Comparison of ENCODE assay signal across 27 cellular contexts in genomic region chr1:51663721-51664120, GRCh38.
"Had no signal": no experiment of that assay in that cellular context is flagged by ENCODE, and none has a peak within 500 bp of the region (broad histone marks: within the 10 kb centered on the region; RNA-seq: fewer than 3 reads in every experiment).

No MANE protein-coding gene starts in this region.

- ATAC-seq: activated CD8-positive, alpha-beta memory T cell treated with anti-CD3 and anti-CD28 coated beads, Interleukin-2, amount 10 ng/mL, durations not matched to agents 7 days and 5 days; activated naive CD4-positive, alpha-beta T cell treated with anti-CD3 and anti-CD28 coated beads, Interleukin-2, amount 50 U/mL, for 72 hours; activated naive CD8-positive, alpha-beta T cell treated with anti-CD3 and anti-CD28 coated beads, Interleukin-2, amount 50 U/mL, for 24 hours; PC-3; T-helper 17 cell; WTC11 had no signal

- H3K27ac Mint-ChIP-seq: activated CD8-positive, alpha-beta memory T cell treated with anti-CD3 and anti-CD28 coated beads, Interleukin-2, amount 10 ng/mL, durations not matched to agents 7 days and 5 days; activated naive CD4-positive, alpha-beta T cell treated with anti-CD3 and anti-CD28 coated beads, Interleukin-2, amount 50 U/mL, for 72 hours; activated naive CD8-positive, alpha-beta T cell treated with anti-CD3 and anti-CD28 coated beads, Interleukin-2, amount 50 U/mL, for 24 hours; activated T-cell treated with anti-CD3 and anti-CD28 coated beads, Interleukin-2, amount 50 U/mL, for 24 hours; activated T-helper 1 cell treated with anti-CD3 and anti-CD28 coated beads, Interleukin-12 subunit alpha, Interleukin-12 subunit beta, Interleukin-2, Interleukin-4 antibody, amounts not matched to agents 30 ng/mL and 10 ng/mL and 1 ng/mL, durations not matched to agents 14 hours and 24 hours and 36 hours; brain; T-helper 17 cell; WTC11 had no signal

- FAIRE-seq: astrocyte, RCC 7860 had no signal

- DNase-seq: activated CD4-positive, alpha-beta T cell treated with anti-CD3 and anti-CD28 coated beads for 48 hours; activated CD4-positive, alpha-beta T cell treated with anti-CD3 and anti-CD28 coated beads, Interleukin-2, amount 50 U/mL, for 4 hours; activated CD4-positive, CD25-positive, alpha-beta regulatory T cell treated with anti-CD3 and anti-CD28 coated beads, Interleukin-2, amount 50 U/mL, for 72 hours; activated CD8-positive, alpha-beta memory T cell treated with anti-CD3 and anti-CD28 coated beads, Interleukin-2, amount 10 ng/mL, durations not matched to agents 7 days and 5 days; activated effector memory CD4-positive, alpha-beta T cell treated with Interleukin-2 at 50 U/mL for 16 hours; activated naive CD4-positive, alpha-beta T cell treated with Interleukin-2 at 50 U/mL for 16 hours; activated naive CD8-positive, alpha-beta T cell treated with anti-CD3 and anti-CD28 coated beads, Interleukin-2, amount 50 U/mL, for 24 hours; activated T-cell treated with anti-CD3 and anti-CD28 coated beads, Interleukin-2, amount 50 U/mL, for 24 hours; amniotic stem cell; KBM-7; NCI-H1105 treated with DMSO at 0.1 percent for 48 hours; NCI-H1436 treated with DMSO at 0.1 percent for 48 hours; NCI-H187; NCI-H2081; NCI-H510A treated with DMSO at 0.1 percent for 48 hours; NCI-H69; NK-92 treated with Interleukin-12 subunit alpha and Interleukin-12 subunit beta, amount 100 ng/mL, for 24 hours; PC-3; SHP77; T-helper 17 cell; T-helper 9 cell had no signal

- H3K9me3 Mint-ChIP-seq: activated naive CD4-positive, alpha-beta T cell treated with anti-CD3 and anti-CD28 coated beads, Interleukin-2, amount 50 U/mL, for 72 hours; activated naive CD8-positive, alpha-beta T cell treated with anti-CD3 and anti-CD28 coated beads, Interleukin-2, amount 50 U/mL, for 24 hours; activated T-cell treated with anti-CD3 and anti-CD28 coated beads, Interleukin-2, amount 50 U/mL, for 24 hours; activated T-helper 1 cell treated with anti-CD3 and anti-CD28 coated beads, Interleukin-12 subunit alpha, Interleukin-12 subunit beta, Interleukin-2, Interleukin-4 antibody, amounts not matched to agents 30 ng/mL and 10 ng/mL and 1 ng/mL, durations not matched to agents 14 hours and 24 hours and 36 hours; brain; WTC11 had no signal

- H3K36me3 Mint-ChIP-seq: activated CD8-positive, alpha-beta memory T cell treated with anti-CD3 and anti-CD28 coated beads, Interleukin-2, amount 10 ng/mL, durations not matched to agents 7 days and 5 days; activated naive CD4-positive, alpha-beta T cell treated with anti-CD3 and anti-CD28 coated beads, Interleukin-2, amount 50 U/mL, for 72 hours; WTC11 had no signal

- H3K27me3 Mint-ChIP-seq: activated CD8-positive, alpha-beta memory T cell treated with anti-CD3 and anti-CD28 coated beads, Interleukin-2, amount 10 ng/mL, durations not matched to agents 7 days and 5 days; activated naive CD8-positive, alpha-beta T cell treated with anti-CD3 and anti-CD28 coated beads, Interleukin-2, amount 50 U/mL, for 24 hours; activated T-cell treated with anti-CD3 and anti-CD28 coated beads, Interleukin-2, amount 50 U/mL, for 24 hours; brain; T-helper 17 cell had no signal

- H3K4me3 Mint-ChIP-seq: activated CD8-positive, alpha-beta memory T cell treated with anti-CD3 and anti-CD28 coated beads, Interleukin-2, amount 10 ng/mL, durations not matched to agents 7 days and 5 days; activated naive CD8-positive, alpha-beta T cell treated with anti-CD3 and anti-CD28 coated beads, Interleukin-2, amount 50 U/mL, for 24 hours; activated T-cell treated with anti-CD3 and anti-CD28 coated beads, Interleukin-2, amount 50 U/mL, for 24 hours; activated T-helper 1 cell treated with anti-CD3 and anti-CD28 coated beads, Interleukin-12 subunit alpha, Interleukin-12 subunit beta, Interleukin-2, Interleukin-4 antibody, amounts not matched to agents 30 ng/mL and 10 ng/mL and 1 ng/mL, durations not matched to agents 14 hours and 24 hours and 36 hours; brain; T-helper 17 cell; WTC11 had no signal

- H3K4me1 Mint-ChIP-seq: activated naive CD8-positive, alpha-beta T cell treated with anti-CD3 and anti-CD28 coated beads, Interleukin-2, amount 50 U/mL, for 24 hours had no signal
